1 cellular context compared by ENCODE assay signal in genomic region chr2:11102956-11103860, GRCh38.
TF ChIP-seq lines count a peak whose summit lies in the region.

No MANE protein-coding gene starts in this region.

TF ChIP-seq in GM23338, 12 proteins besides CTCF, POLR2A, EP300 and RAD21 (continued from another document):
- no peak for TF ChIP-seq ZNF462 (CRISPR knock-in tag; IDR thresholded peaks at IDR 0.05)
